In the genomic region with DNA sequence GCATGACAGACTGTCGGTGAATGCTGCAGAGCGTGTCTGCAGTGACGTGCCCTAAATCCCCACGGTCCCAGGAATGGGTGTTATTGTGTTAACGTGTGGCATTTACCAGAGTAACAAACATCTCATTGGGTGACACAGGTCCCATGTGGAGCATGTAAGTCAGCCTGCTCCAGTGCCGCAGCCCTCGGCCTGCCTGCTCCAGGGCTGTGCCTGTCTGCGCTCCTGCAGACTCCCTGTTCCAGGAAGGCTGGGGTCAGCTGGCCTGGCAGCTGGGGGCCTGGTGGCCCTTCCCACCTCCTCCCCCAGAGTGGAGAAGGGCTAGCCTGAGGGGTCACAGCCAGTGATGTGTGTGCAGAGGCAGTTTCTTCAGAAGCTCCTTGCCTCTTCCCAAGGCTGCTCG, we compare ENCODE assay signal across 26 cellular contexts.
"Had no signal": no experiment of that assay in that cellular context is flagged by ENCODE, and none has a peak within 500 bp of the region (broad histone marks: within the 10 kb centered on the region; RNA-seq: fewer than 3 reads in every experiment).

No MANE protein-coding gene starts in this region.

- H3K27me3 ChIP-seq: adrenal gland, breast epithelium had no signal

- H3K36me3 ChIP-seq: adrenal gland, breast epithelium had no signal

- DNase-seq: activated CD4-positive, alpha-beta T cell treated with anti-CD3 and anti-CD28 coated beads for 4 hours; activated CD8-positive, alpha-beta memory T cell treated with anti-CD3 and anti-CD28 coated beads, Interleukin-2, amount 50 U/mL, for 48 hours; activated CD8-positive, alpha-beta T cell treated with anti-CD3 and anti-CD28 coated beads, Interleukin-2, amount 10 ng/mL, durations not matched to agents 7 days and 5 days; activated naive CD4-positive, alpha-beta T cell treated with anti-CD3 and anti-CD28 coated beads, Interleukin-2, amount 50 U/mL, for 16 hours; activated naive CD8-positive, alpha-beta T cell treated with anti-CD3 and anti-CD28 coated beads, Interleukin-2, amount 10 ng/mL, durations not matched to agents 7 days and 5 days; activated T-cell treated with anti-CD3 and anti-CD28 coated beads, Interleukin-2, amount 50 U/mL, for 1 hour; adrenal gland; anterior cingulate cortex; caudate nucleus; KG1; NCI-H1105; NCI-H1436; NCI-H1694 treated with DMSO at 0.1 percent for 48 hours; NCI-H2029 treated with DMSO at 0.1 percent for 48 hours; NCI-H345; NCI-H510A; NCI-H526 treated with DMSO at 0.1 percent for 48 hours; NK-92 treated with Interleukin-12 subunit alpha and Interleukin-12 subunit beta, amount 100 ng/mL, for 24 hours; OCI-M1; RPMI8226; SW 1271 had no signal

- H3K9me3 ChIP-seq: adrenal gland, breast epithelium had no signal

- ATAC-seq: activated CD4-positive, CD25-positive, alpha-beta regulatory T cell treated with anti-CD3 and anti-CD28 coated beads, Interleukin-2, amount 50 U/mL, for 24 hours; activated CD8-positive, alpha-beta T cell treated with anti-CD3 and anti-CD28 coated beads, Interleukin-2, amount 10 ng/mL, durations not matched to agents 7 days and 5 days; Panc1; Right ventricle myocardium inferior had no signal

- H3K27ac ChIP-seq: adrenal gland, breast epithelium, SK-N-MC had no signal

- H3K4me1 ChIP-seq: adrenal gland, breast epithelium had no signal

- H3K4me3 ChIP-seq: adrenal gland, breast epithelium, SK-N-MC had no signal
